23 cellular contexts compared by ENCODE assay signal in the genomic region with DNA sequence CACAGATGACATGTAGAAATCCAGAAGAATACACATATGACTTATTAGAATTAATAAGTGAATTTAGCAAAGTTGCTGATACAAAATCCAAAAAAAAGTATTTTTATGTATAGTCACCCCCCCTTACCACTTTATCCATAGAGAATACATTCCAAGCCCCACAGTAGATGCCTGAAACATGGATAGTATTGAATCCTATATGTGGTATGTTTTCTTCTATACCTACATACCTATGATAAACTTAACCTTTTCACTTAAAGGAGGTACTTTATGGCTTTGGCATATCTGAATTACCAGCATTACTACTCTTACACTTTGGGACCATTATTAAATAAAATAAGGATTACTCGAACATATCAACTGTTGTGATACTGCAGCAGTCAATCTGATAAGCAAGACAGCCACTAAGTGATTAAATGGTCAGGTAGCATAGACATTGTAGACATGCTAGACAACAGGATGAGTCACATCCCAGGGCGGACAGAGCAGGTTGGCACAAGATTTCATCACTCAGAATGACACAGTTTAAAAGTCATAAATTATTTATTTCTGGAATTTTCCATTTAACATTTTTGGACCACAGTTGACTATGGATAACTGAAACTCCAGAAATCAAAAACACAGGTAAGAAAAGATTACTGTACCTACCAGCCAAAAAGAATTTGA.
A peak's percentile ranks its signal among the peaks of the same experiment; 100 is the strongest.
DNase-seq lines count a peak whose midpoint lies in the region; ATAC-seq and TF ChIP-seq lines count a peak whose summit lies in the region.
"Had no signal": no experiment of that assay in that cellular context is flagged by ENCODE, and none has a peak within 500 bp of the region (broad histone marks: within the 10 kb centered on the region; RNA-seq: fewer than 3 reads in every experiment).

No MANE protein-coding gene starts in this region.

- ATAC-seq in esophagus mucosa, result peak; percentile 87
- no peak for ATAC-seq in stimulated activated naive CD8-positive, alpha-beta T cell treated with anti-CD3 and anti-CD28 coated beads, Interleukin-15, Interleukin-2, amounts not matched to agents 100 U/mL and 50 U/mL, for 24 hours
- ATAC-seq: Right ventricle myocardium inferior had no signal

- DNase-seq in MCF 10A (ENCODE audit: unreplicated experiment) (peak; percentile 81), breast epithelium (ENCODE audit: low spot score in 2 of 2) (no peak), PC-9 (peak; percentile 37 to 80), coronary artery (ENCODE audit: low spot score) (no peak), NCI-H345 (lab: John Stamatoyannopoulos, UW) (no peak), ureter (ENCODE audit: low spot score) (no peak)
- DNase-seq in stimulated activated naive CD8-positive, alpha-beta T cell treated with anti-CD3 and anti-CD28 coated beads, Interleukin-15, Interleukin-2, amounts not matched to agents 100 U/mL and 50 U/mL, for 24 hours, result no peak
- DNase-seq: activated CD4-positive, CD25-positive, alpha-beta regulatory T cell treated with anti-CD3 and anti-CD28 coated beads, Interleukin-2, amount 50 U/mL, for 72 hours; foreskin melanocyte; kidney; NCI-H1105; NCI-H2081 treated with DMSO at 0.1 percent for 48 hours; NCI-H510A treated with DMSO at 0.1 percent for 48 hours; nucleus accumbens; stimulated activated CD4-positive, alpha-beta T cell treated with anti-CD3 and anti-CD28 coated beads, Interleukin-12 subunit alpha, Interleukin-12 subunit beta, amount 100 ng/mL, for 4 hours; upper lobe of left lung had no signal

- POLR2A ChIA-PET in MCF 10A (lab: Yijun Ruan, JAX) (no interaction called here), PC-9 (lab: Charles Lee; ENCODE audit: unreplicated experiment) (no interaction called here)

- H3K27ac Mint-ChIP-seq in MCF 10A (ENCODE audit: low read depth, unreplicated experiment), result peak overlapping the region; percentile 67
- H3K27ac Mint-ChIP-seq: activated naive CD8-positive, alpha-beta T cell; activated T-helper 1 cell treated with anti-CD3 and anti-CD28 coated beads, Interleukin-12 subunit alpha, Interleukin-12 subunit beta, Interleukin-2, Interleukin-4 antibody, amounts not matched to agents 30 ng/mL and 10 ng/mL and 1 ng/mL, durations not matched to agents 14 hours and 24 hours and 36 hours; memory B cell had no signal

- CTCF ChIA-PET in MCF 10A (lab: Yijun Ruan, JAX) (no interaction called here), PC-9 (lab: Charles Lee) (no interaction called here)

- no peaks in the 10 kb centered on the region for H3K9me2 ChIP-seq in PC-9 (ENCODE audit: insufficient read depth)

- TF ChIP-seq CTCF in MCF 10A (IDR thresholded peaks at IDR 0.05; ENCODE audit: unreplicated experiment) (no peak), breast epithelium (IDR thresholded peaks at IDR 0.05) (no peak), PC-9 (conservative IDR thresholded peaks at IDR 0.05) (no peak), coronary artery (IDR thresholded peaks at IDR 0.05) (no peak)

- H3K79me2 ChIP-seq in PC-9 (ENCODE audit: low read depth), result no peaks in the 10 kb centered on the region

- H3K4me3 Mint-ChIP-seq in MCF 10A (ENCODE audit: unreplicated experiment), result no peak overlapping the region
- H3K4me3 Mint-ChIP-seq: activated naive CD8-positive, alpha-beta T cell; activated T-helper 1 cell treated with anti-CD3 and anti-CD28 coated beads, Interleukin-12 subunit alpha, Interleukin-12 subunit beta, Interleukin-2, Interleukin-4 antibody, amounts not matched to agents 30 ng/mL and 10 ng/mL and 1 ng/mL, durations not matched to agents 14 hours and 24 hours and 36 hours; memory B cell had no signal

- H3K4me1 ChIP-seq in breast epithelium (no peaks in the 10 kb centered on the region), PC-9 (replicated peaks; ENCODE audit: insufficient read depth) (peaks cover 12% of the 10 kb centered on the region)
- H3K4me1 ChIP-seq: BLaER1 treated with 17β-estradiol and CSF1 and Interleukin-3, amounts not matched to agents 10 nM and 100 nM; right atrium auricular region; upper lobe of left lung had no signal

- H3K36me3 ChIP-seq in breast epithelium (no peaks in the 10 kb centered on the region), PC-9 (ENCODE audit: low read depth) (no peaks in the 10 kb centered on the region)
- H3K36me3 ChIP-seq: BLaER1 treated with 17β-estradiol and CSF1 and Interleukin-3, amounts not matched to agents 10 nM and 100 nM; right atrium auricular region; upper lobe of left lung had no signal

- H3K9me3 Mint-ChIP-seq in MCF 10A (ENCODE audit: unreplicated experiment), result peaks cover 20% of the 10 kb centered on the region

- H3K36me3 Mint-ChIP-seq in MCF 10A (ENCODE audit: insufficient read depth, unreplicated experiment), result no peaks in the 10 kb centered on the region
- H3K36me3 Mint-ChIP-seq: activated naive CD8-positive, alpha-beta T cell had no signal

- peak overlapping the region; percentile 18; the same call in 1 of the 2 replicates for H3K4me2 ChIP-seq in PC-9
- H3K4me2 ChIP-seq: BLaER1 treated with 17β-estradiol and CSF1 and Interleukin-3, amounts not matched to agents 10 nM and 100 nM had no signal

- H3K9me3 ChIP-seq in breast epithelium (peaks cover 9 to 10% of the 10 kb centered on the region in 2 donors), PC-9 (ENCODE audit: insufficient read depth, low read depth) (no peaks in the 10 kb centered on the region; the same call in 1 of the 2 replicates)

- no peaks in the 10 kb centered on the region for H4K20me1 ChIP-seq in PC-9 (ENCODE audit: insufficient read depth)
- H4K20me1 ChIP-seq: BLaER1 treated with 17β-estradiol and CSF1 and Interleukin-3, amounts not matched to agents 10 nM and 100 nM had no signal

- H2AFZ ChIP-seq in PC-9, result no peak overlapping the region

- H3K27me3 ChIP-seq in breast epithelium, result no peaks in the 10 kb centered on the region
- H3K27me3 ChIP-seq in PC-9 (ENCODE audit: insufficient read depth, low read depth), result no peaks in the 10 kb centered on the region
- H3K27me3 ChIP-seq: BLaER1 treated with 17β-estradiol and CSF1 and Interleukin-3, amounts not matched to agents 10 nM and 100 nM; right atrium auricular region; upper lobe of left lung had no signal

- H3K4me1 Mint-ChIP-seq in MCF 10A (ENCODE audit: insufficient read depth, unreplicated experiment), result peaks cover 8% of the 10 kb centered on the region
- H3K4me1 Mint-ChIP-seq: memory B cell had no signal

- BruUV-seq in MCF 10A (replicated peaks; lab: Mats Ljungman, UMichigan) (TSS peak; percentile 98), PC-9 (replicated peaks; lab: Mats Ljungman, UMichigan) (no TSS peak)

- TF ChIP-seq POLR2A in breast epithelium (IDR thresholded peaks at IDR 0.05), result no peak

- H3F3A ChIP-seq in PC-9 (ENCODE audit: insufficient read depth, low read depth), result no peaks in the 10 kb centered on the region

- H3K27ac ChIP-seq in breast epithelium, result no peak overlapping the region
- peak overlapping the region; percentile 52 for H3K27ac ChIP-seq in PC-9
- H3K27ac ChIP-seq in coronary artery, result no peak overlapping the region
- H3K27ac ChIP-seq: BLaER1 treated with 17β-estradiol and CSF1 and Interleukin-3, amounts not matched to agents 10 nM and 100 nM; right atrium auricular region; upper lobe of left lung had no signal

- intact Hi-C loops in MCF 10A (cut with micrococcal nuclease) (no loop called here), breast epithelium (cut with DNase I; ENCODE audit: low total_unique reads) (no loop called here), PC-9 (cut with micrococcal nuclease; ENCODE audit: unreplicated experiment) (no loop called here)

- H3K27me3 Mint-ChIP-seq in MCF 10A (ENCODE audit: insufficient read depth, unreplicated experiment), result no peaks in the 10 kb centered on the region
- H3K27me3 Mint-ChIP-seq: activated naive CD8-positive, alpha-beta T cell had no signal

- H3K4me3 ChIP-seq in breast epithelium, result no peak overlapping the region
- no peak overlapping the region for H3K4me3 ChIP-seq in PC-9
- no peak overlapping the region for H3K4me3 ChIP-seq in coronary artery
- H3K4me3 ChIP-seq: BLaER1 treated with 17β-estradiol and CSF1 and Interleukin-3, amounts not matched to agents 10 nM and 100 nM; right atrium auricular region; upper lobe of left lung had no signal

Comparison
In these comparisons a context has a peak if more than half of its experiments do, and no peak if none do; other contexts are left out.
1. DNase-seq: peak in MCF 10A (single experiment) and PC-9 (2 of 2); none in breast epithelium (0 of 2), coronary artery (single experiment), stimulated activated naive CD8-positive, alpha-beta T cell treated with anti-CD3 and anti-CD28 coated beads, Interleukin-15, Interleukin-2, amounts not matched to agents 100 U/mL and 50 U/mL, for 24 hours (single experiment), NCI-H345 (single experiment) and ureter (single experiment).